ENCODE assay signal across 12 cellular contexts in genomic region chrX:79524642-79525041, GRCh38.
A peak's percentile ranks its signal among the peaks of the same experiment; 100 is the strongest.
DNase-seq lines count a peak whose midpoint lies in the region; ATAC-seq, FAIRE-seq and TF ChIP-seq lines count a peak whose summit lies in the region.
"Had no signal": no experiment of that assay in that cellular context is flagged by ENCODE, and none has a peak within 500 bp of the region (broad histone marks: within the 10 kb centered on the region; RNA-seq: fewer than 3 reads in every experiment).

No MANE protein-coding gene starts in this region.

- TF ChIP-seq CTCF in GM20000 (IDR thresholded peaks at IDR 0.05; ENCODE audit: extremely low read depth, missing control alignments) (peak; percentile 17), NB4 (IDR thresholded peaks at IDR 0.05; ENCODE audit: low read depth, low read length) (peak; percentile 31), D721Med (IDR thresholded peaks at IDR 0.05; ENCODE audit: insufficient read depth, missing control alignments) (no peak)

- FAIRE-seq in D721Med (lab: Jason Lieb, UNC) = no peak

- TF ChIP-seq POLR2A in NB4 (IDR thresholded peaks at IDR 0.05; ENCODE audit: extremely low read depth, insufficient read length) = no peak

- H3K4me3 ChIP-seq in NB4 (ENCODE audit: low read depth, low read length) = no peak overlapping the region
- H3K4me3 ChIP-seq: uterus had no signal

- no peak for ATAC-seq in HG03108 (IDR thresholded peaks at IDR 0.05; ENCODE audit: unreplicated experiment)
- ATAC-seq: T-cell had no signal

- DNase-seq in ELR (ENCODE audit: low read depth) = peak; percentile 0
- peak; percentile 4 for DNase-seq in GM20000 (ENCODE audit: low spot score)
- DNase-seq in NB4 (ENCODE audit: low read depth) = peak; percentile 17
- peak; percentile 5 for DNase-seq in iPS-NIHi11 (ENCODE audit: low spot score)
- no peak for DNase-seq in D721Med (ENCODE audit: insufficient read length, low spot score)
- no peak for DNase-seq in epidermal melanocyte (ENCODE audit: insufficient read length, low spot score)
- DNase-seq in NCI-H146 (lab: John Stamatoyannopoulos, UW) = no peak
- DNase-seq: activated T-cell treated with anti-CD3 and anti-CD28 coated beads, Interleukin-2, amount 50 U/mL, for 48 hours; NCI-H2081; T-cell; uterus had no signal

Comparison
In these comparisons a context has a peak if more than half of its experiments do, and no peak if none do; other contexts are left out.
1. DNase-seq: peak in ELR (single experiment), GM20000 (single experiment), NB4 (single experiment) and iPS-NIHi11 (single experiment); none in D721Med (single experiment), epidermal melanocyte (single experiment) and NCI-H146 (single experiment).